8 cellular contexts compared by ENCODE assay signal in the genomic region with DNA sequence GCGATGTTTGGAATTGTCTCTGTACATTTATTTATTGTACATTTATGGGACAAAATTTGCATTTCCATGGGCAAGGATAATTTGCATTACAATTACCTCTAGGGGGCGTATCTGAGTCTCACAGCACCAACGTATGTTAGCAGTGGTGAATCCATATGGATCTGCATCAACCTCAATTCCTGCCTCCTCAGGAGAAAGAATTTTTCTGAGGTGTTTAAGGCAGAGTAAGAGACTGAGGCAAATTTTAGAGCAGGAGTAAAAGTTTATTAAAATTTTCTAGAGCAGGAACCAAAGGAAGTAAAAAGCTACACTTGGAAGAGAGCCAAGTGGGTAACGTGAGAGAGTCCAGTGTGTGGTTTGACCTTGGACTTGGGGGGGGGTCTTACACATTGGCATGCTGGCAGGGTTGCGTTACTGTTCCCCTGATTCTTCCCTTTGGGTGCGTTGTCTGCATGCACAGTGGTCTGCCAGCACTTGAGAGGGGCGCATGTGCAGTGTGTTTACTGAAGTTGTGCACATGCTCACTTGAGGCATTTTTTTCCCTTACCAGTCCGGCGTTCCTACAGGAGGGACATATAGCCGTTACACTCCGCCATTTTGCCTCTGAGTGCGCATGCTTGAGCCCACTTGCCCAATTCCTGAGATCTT. TPM values are rescaled to one million over a fixed set of nuclear protein-coding genes. Genes with fewer than 3 reads are reported as not detected.
DNase-seq lines count a peak whose midpoint lies in the region; ATAC-seq, FAIRE-seq and TF ChIP-seq lines count a peak whose summit lies in the region.

No MANE protein-coding gene starts in this region.

- no peaks in the 10 kb centered on the region for H3K36me3 ChIP-seq in GM06990 (ENCODE audit: control insufficient read depth, insufficient read depth, low read length)

- DNase-seq in GM06990 (ENCODE audit: extremely low read depth, insufficient read length) (no peak), NAMALWA (ENCODE audit: low spot score) (peak; percentile 46)
- no peak for DNase-seq in activated T-helper 2 cell treated with anti-CD3 and anti-CD28 coated beads, Interferon-gamma antibody, Interleukin-2, Interleukin-4, amounts not matched to agents 10 μg/mL and 5 μg/mL and 100 μg/mL, durations not matched to agents 14 hours and 24 hours and 36 hours (ENCODE audit: low spot score)

- H3K4me3 Mint-ChIP-seq in activated T-helper 2 cell treated with anti-CD3 and anti-CD28 coated beads, Interferon-gamma antibody, Interleukin-2, Interleukin-4, amounts not matched to agents 10 μg/mL and 5 μg/mL and 100 μg/mL, durations not matched to agents 14 hours and 24 hours and 36 hours (ENCODE audit: low read depth): no peak overlapping the region

- peak; percentile 50 for TF ChIP-seq CTCF in GM06990 (IDR thresholded peaks at IDR 0.05; ENCODE audit: insufficient read depth, low read length, poor library complexity, severe bottlenecking)
- TF ChIP-seq CTCF in WI38 (IDR thresholded peaks at IDR 0.05; ENCODE audit: low read depth, low read length): peak; percentile 65

- H3K9me3 Mint-ChIP-seq in activated T-helper 2 cell treated with anti-CD3 and anti-CD28 coated beads, Interferon-gamma antibody, Interleukin-2, Interleukin-4, amounts not matched to agents 10 μg/mL and 5 μg/mL and 100 μg/mL, durations not matched to agents 14 hours and 24 hours and 36 hours: no peaks in the 10 kb centered on the region

- peak; percentile 61 for FAIRE-seq in islet of Langerhans (lab: Jason Lieb, UNC)

- peaks cover 3% of the 10 kb centered on the region for H3K4me1 Mint-ChIP-seq in activated T-helper 2 cell treated with anti-CD3 and anti-CD28 coated beads, Interferon-gamma antibody, Interleukin-2, Interleukin-4, amounts not matched to agents 10 μg/mL and 5 μg/mL and 100 μg/mL, durations not matched to agents 14 hours and 24 hours and 36 hours (ENCODE audit: low read depth)

- H3K27ac Mint-ChIP-seq in activated T-helper 2 cell treated with anti-CD3 and anti-CD28 coated beads, Interferon-gamma antibody, Interleukin-2, Interleukin-4, amounts not matched to agents 10 μg/mL and 5 μg/mL and 100 μg/mL, durations not matched to agents 14 hours and 24 hours and 36 hours: no peak overlapping the region

- ATAC-seq in HG02884 (IDR thresholded peaks at IDR 0.05; ENCODE audit: unreplicated experiment) (no peak), HG02623 (IDR thresholded peaks at IDR 0.05; ENCODE audit: unreplicated experiment) (no peak), GM18873 (IDR thresholded peaks at IDR 0.05; ENCODE audit: low FRiP score, unreplicated experiment) (no peak)

- H3K4me3 ChIP-seq in GM06990 (replicated peaks; ENCODE audit: low read depth, low read length) (no peak overlapping the region), WI38 (ENCODE audit: low read depth, low read length) (no peak overlapping the region)

- H3K36me3 Mint-ChIP-seq in activated T-helper 2 cell treated with anti-CD3 and anti-CD28 coated beads, Interferon-gamma antibody, Interleukin-2, Interleukin-4, amounts not matched to agents 10 μg/mL and 5 μg/mL and 100 μg/mL, durations not matched to agents 14 hours and 24 hours and 36 hours (ENCODE audit: low read depth): no peaks in the 10 kb centered on the region

- H3K27me3 Mint-ChIP-seq in activated T-helper 2 cell treated with anti-CD3 and anti-CD28 coated beads, Interferon-gamma antibody, Interleukin-2, Interleukin-4, amounts not matched to agents 10 μg/mL and 5 μg/mL and 100 μg/mL, durations not matched to agents 14 hours and 24 hours and 36 hours (ENCODE audit: low read depth): no peaks in the 10 kb centered on the region

- no peaks in the 10 kb centered on the region for H3K27me3 ChIP-seq in GM06990 (replicated peaks; ENCODE audit: control insufficient read depth, insufficient read depth, low read length)

- intact Hi-C loops in activated T-helper 2 cell treated with anti-CD3 and anti-CD28 coated beads, Interferon-gamma antibody, Interleukin-2, Interleukin-4, amounts not matched to agents 10 μg/mL and 5 μg/mL and 100 μg/mL, durations not matched to agents 14 hours and 24 hours and 36 hours (cut with micrococcal nuclease): no loop called here

RNA-seq across cellular contexts. Expression of a gene that starts 21.0 kb away (rescaled TPM):
- total RNA-seq in activated T-helper 2 cell treated with anti-CD3 and anti-CD28 coated beads, Interferon-gamma antibody, Interleukin-2, Interleukin-4, amounts not matched to agents 10 μg/mL and 5 μg/mL and 100 μg/mL, durations not matched to agents 14 hours and 24 hours and 36 hours: 62.0 and 63.2 TPM in 2 replicates

RNA-seq across cellular contexts. Expression of a gene that starts 45.3 kb away (rescaled TPM):
- total RNA-seq in activated T-helper 2 cell treated with anti-CD3 and anti-CD28 coated beads, Interferon-gamma antibody, Interleukin-2, Interleukin-4, amounts not matched to agents 10 μg/mL and 5 μg/mL and 100 μg/mL, durations not matched to agents 14 hours and 24 hours and 36 hours: 1.1 and 1.9 TPM in 2 replicates
